In genomic region chr10:12605580-12606405, GRCh38 we compare ENCODE assay signal across 8 cellular contexts.
DNase-seq lines count a peak whose midpoint lies in the region; ATAC-seq, FAIRE-seq and TF ChIP-seq lines count a peak whose summit lies in the region.

No MANE protein-coding gene starts in this region.

- peaks cover 19% of the 10 kb centered on the region for H4K20me1 ChIP-seq in astrocyte (ENCODE audit: insufficient read depth, low read length)

- no peaks in the 10 kb centered on the region for H3K9me3 ChIP-seq in CD4-positive, alpha-beta memory T cell (ENCODE audit: control insufficient read depth in 1 of 2, low read length in 2 of 2)
- no peaks in the 10 kb centered on the region for H3K9me3 ChIP-seq in astrocyte (ENCODE audit: insufficient read depth, low read depth, low read length)

- peak; percentile 81 for ATAC-seq in GM19438 (IDR thresholded peaks at IDR 0.05; ENCODE audit: low read depth, unreplicated experiment)

- H3K36me3 ChIP-seq in CD4-positive, alpha-beta memory T cell (ENCODE audit: insufficient read depth, low read length), result no peaks in the 10 kb centered on the region
- H3K36me3 ChIP-seq in astrocyte (ENCODE audit: insufficient read depth, low read length), result no peaks in the 10 kb centered on the region

- FAIRE-seq in astrocyte (lab: Jason Lieb, UNC), result no peak

- no peaks in the 10 kb centered on the region for H3K9me3 Mint-ChIP-seq in CD4-positive, alpha-beta memory T cell
- H3K9me3 Mint-ChIP-seq in astrocyte (ENCODE audit: unreplicated experiment), result no peaks in the 10 kb centered on the region

- H3K27me3 Mint-ChIP-seq in CD4-positive, alpha-beta memory T cell, result no peaks in the 10 kb centered on the region
- no peaks in the 10 kb centered on the region for H3K27me3 Mint-ChIP-seq in astrocyte (ENCODE audit: low read depth, unreplicated experiment)

- peaks cover 18 to 34% (median 31%) of the 10 kb centered on the region in 4 donors for H3K4me1 Mint-ChIP-seq in CD4-positive, alpha-beta memory T cell
- no peaks in the 10 kb centered on the region for H3K4me1 Mint-ChIP-seq in astrocyte (ENCODE audit: low read depth, unreplicated experiment)

- H3K9ac ChIP-seq in astrocyte (ENCODE audit: low read length), result peak overlapping the region; percentile 25

- TF ChIP-seq CTCF in astrocyte (IDR thresholded peaks at IDR 0.05; ENCODE audit: insufficient read depth, low read depth, low read length), result no peak

- CTCF ChIA-PET in CD4-positive, alpha-beta memory T cell (lab: Charles Lee; ENCODE audit: partially characterized antibody), result interaction anchor here (1.5 kb wide), 1 partner anchor 51 kb away, joined by 5 read pairs; no protein-coding TSS in a partner anchor

- peak overlapping the region; percentile 22 for H2AFZ ChIP-seq in astrocyte (ENCODE audit: low read depth, low read length)

- peaks cover 17% of the 10 kb centered on the region for H3K4me1 ChIP-seq in CD4-positive, alpha-beta memory T cell (ENCODE audit: insufficient read depth, low read length)
- H3K4me1 ChIP-seq in astrocyte (ENCODE audit: insufficient read depth, low read length), result peaks cover 9% of the 10 kb centered on the region

- H3K36me3 Mint-ChIP-seq in CD4-positive, alpha-beta memory T cell, result peaks cover 5 to 6% of the 10 kb centered on the region in 2 donors
- H3K36me3 Mint-ChIP-seq in astrocyte (ENCODE audit: low read depth, unreplicated experiment), result peaks cover 6% of the 10 kb centered on the region

- intact Hi-C loops in CD4-positive, alpha-beta memory T cell (cut with micrococcal nuclease), result no loop called here

- POLR2A ChIA-PET in CD4-positive, alpha-beta memory T cell (lab: Charles Lee; ENCODE audit: partially characterized antibody), result interaction anchor here (0.7 to 2.2 kb wide), 9 partner anchors 9 to 410 kb away, joined by 3 to 11 read pairs (median 5); partner anchors contain the start of genes CAMK1D, CDC123 and NUDT5

- H3K27me3 ChIP-seq in CD4-positive, alpha-beta memory T cell (ENCODE audit: insufficient read depth, low read length), result no peaks in the 10 kb centered on the region
- H3K27me3 ChIP-seq in astrocyte (ENCODE audit: insufficient read depth, low read length), result no peaks in the 10 kb centered on the region

- peak; percentile 55 to 78 (median 72) for DNase-seq in CD4-positive, alpha-beta memory T cell
- DNase-seq in HuH-7 (ENCODE audit: low spot score) (peak; percentile 53), T follicular helper cell (ENCODE audit: low read depth) (peak; percentile 20), astrocyte (ENCODE audit: low read depth) (peak; percentile 40), kidney glomerular epithelial cell (lab: John Stamatoyannopoulos, UW) (peak; percentile 73), NCI-H524 treated with DMSO at 0.1 percent for 48 hours (lab: John Stamatoyannopoulos, UW) (no peak)
- peak; percentile 51 for DNase-seq in stimulated activated CD4-positive, alpha-beta T cell treated with anti-CD3 and anti-CD28 coated beads, Interleukin-4, amount 100 ng/mL, for 24 hours

- H3K79me2 ChIP-seq in astrocyte (ENCODE audit: insufficient read depth, low read length), result no peaks in the 10 kb centered on the region

- peak overlapping the region; percentile 45 to 64 for H3K4me3 ChIP-seq in CD4-positive, alpha-beta memory T cell (ENCODE audit: low read length in 2 of 2)
- no peak overlapping the region for H3K4me3 ChIP-seq in astrocyte (ENCODE audit: insufficient read depth, low read depth, low read length)

- H3K4me2 ChIP-seq in astrocyte (ENCODE audit: low read length), result peak overlapping the region; percentile 65

- H3K4me3 Mint-ChIP-seq in CD4-positive, alpha-beta memory T cell, result peak overlapping the region; percentile 85 to 96 (median 86)
- H3K4me3 Mint-ChIP-seq in astrocyte (ENCODE audit: unreplicated experiment), result no peak overlapping the region

- peak overlapping the region; percentile 66 for H3K27ac ChIP-seq in CD4-positive, alpha-beta memory T cell (ENCODE audit: low read depth, low read length)
- no peak overlapping the region for H3K27ac ChIP-seq in astrocyte (ENCODE audit: low read depth, low read length)

- H3K27ac Mint-ChIP-seq in CD4-positive, alpha-beta memory T cell, result peak overlapping the region; percentile 94 to 100 (median 98)
- H3K27ac Mint-ChIP-seq in astrocyte (ENCODE audit: unreplicated experiment), result no peak overlapping the region
